8 cellular contexts compared by ENCODE assay signal in the genomic region with DNA sequence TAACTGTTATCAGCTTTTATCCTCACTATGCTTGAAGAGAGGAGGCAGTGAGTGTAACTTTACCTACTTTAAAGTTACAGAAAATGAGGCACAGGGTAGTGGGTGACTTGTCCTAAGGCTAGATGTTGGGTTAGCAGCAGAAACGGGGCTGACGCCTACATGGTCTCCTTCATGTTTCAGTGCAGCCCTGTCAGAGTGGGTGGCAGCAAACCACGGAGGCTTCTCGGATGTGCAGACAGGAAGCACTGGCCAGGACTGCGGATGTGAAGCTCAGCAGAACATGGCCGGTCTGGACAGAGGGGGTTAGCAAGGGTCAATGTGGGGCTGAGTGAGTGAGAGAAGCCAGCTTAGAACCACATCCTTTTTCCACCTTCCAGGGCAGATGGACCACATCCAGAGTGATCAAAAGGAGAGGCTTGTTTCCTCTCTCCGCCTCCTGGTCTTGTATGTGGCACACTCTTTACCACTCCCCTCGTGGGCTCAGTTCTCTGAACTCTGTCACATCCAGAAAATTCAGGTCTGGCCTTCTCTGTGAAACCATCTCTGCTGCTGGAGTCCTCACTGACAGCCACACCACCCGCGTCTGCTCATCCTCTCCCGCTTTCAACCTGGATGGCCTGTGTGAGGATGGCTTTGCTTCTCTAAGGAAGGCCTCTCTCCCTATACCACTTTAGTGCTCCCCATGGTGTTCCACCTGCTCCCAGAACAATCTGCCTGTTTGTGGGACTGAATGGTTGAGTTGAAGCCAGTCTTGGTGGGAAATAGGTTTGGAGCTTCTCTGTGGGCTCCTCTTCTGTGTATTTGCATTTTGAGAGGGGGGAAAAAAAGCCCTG. TPM values are rescaled to one million over a fixed set of nuclear protein-coding genes. Genes with fewer than 3 reads are reported as not detected.
DNase-seq lines count a peak whose midpoint lies in the region; ATAC-seq and TF ChIP-seq lines count a peak whose summit lies in the region.

No MANE protein-coding gene starts in this region.

- H3K27ac ChIP-seq in OCI-LY7 (ENCODE audit: low read depth, low read length, poor library complexity, severe bottlenecking) (peak overlapping the region; percentile 49), right atrium auricular region (no peak overlapping the region)

- CTCF ChIA-PET in OCI-LY7 (lab: Charles Lee; ENCODE audit: unreplicated experiment) = no interaction called here

- peaks cover 43% of the 10 kb centered on the region for H4K20me1 ChIP-seq in OCI-LY7 (ENCODE audit: insufficient read depth, low read length)

- peak; percentile 82 for DNase-seq in GM12864 (ENCODE audit: low read depth)
- peak; percentile 72 for DNase-seq in OCI-LY7 (ENCODE audit: low spot score)
- peak; percentile 66 for DNase-seq in activated gamma-delta T cell treated with anti-CD3 and anti-CD28 coated beads, Interleukin-2, amount 50 U/mL, for 16 hours (ENCODE audit: low read depth)
- peak; percentile 74 for DNase-seq in right atrium auricular region (ENCODE audit: low spot score)
- peak; percentile 72 for DNase-seq in stimulated activated CD4-positive, alpha-beta T cell treated with anti-CD3 and anti-CD28 coated beads, Interleukin-2, amount 100 ng/mL, for 4 hours (ENCODE audit: low read depth)
- no peak for DNase-seq in hepatic stellate cell (ENCODE audit: low spot score)
- no peak for DNase-seq in MG63

- BruUV-seq in OCI-LY7 (replicated peaks; lab: Mats Ljungman, UMichigan) = no TSS peak

- H3K4me3 ChIP-seq in GM12864 (ENCODE audit: low read depth, low read length) (peak overlapping the region; percentile 2; the same call in 1 of the 2 replicates), OCI-LY7 (ENCODE audit: low read depth, low read length, poor library complexity, severe bottlenecking) (peak overlapping the region; percentile 40), right atrium auricular region (no peak overlapping the region), MG63 (no peak overlapping the region)

- H3K4me2 ChIP-seq in OCI-LY7 (ENCODE audit: low read length) = peak overlapping the region; percentile 72

- no peak overlapping the region for H2AFZ ChIP-seq in OCI-LY7 (ENCODE audit: low read length)

- peaks cover 100% of the 10 kb centered on the region for H3K79me2 ChIP-seq in OCI-LY7 (ENCODE audit: insufficient read depth, low read depth, low read length)

- POLR2A ChIA-PET in OCI-LY7 (lab: Charles Lee) = interaction anchor here (1.0 to 2.2 kb wide), 4 partner anchors 11 to 23 kb away, joined by 3 to 7 read pairs (median 4); a partner anchor contains a TSS

- no peaks in the 10 kb centered on the region for H3K9me2 ChIP-seq in OCI-LY7 (ENCODE audit: insufficient read depth, low read length)

- H3K36me3 ChIP-seq in OCI-LY7 (ENCODE audit: insufficient read depth, low read length) (peaks cover 28% of the 10 kb centered on the region; the same call in 1 of the 2 replicates), right atrium auricular region (no peaks in the 10 kb centered on the region), MG63 (no peaks in the 10 kb centered on the region)

- no peaks in the 10 kb centered on the region for H3K9me3 ChIP-seq in OCI-LY7 (ENCODE audit: low read length)
- no peaks in the 10 kb centered on the region for H3K9me3 ChIP-seq in right atrium auricular region
- H3K9me3 ChIP-seq in MG63 = no peaks in the 10 kb centered on the region

- intact Hi-C loops in OCI-LY7 (cut with micrococcal nuclease; ENCODE audit: unreplicated experiment) = no loop called here

- H3K4me1 ChIP-seq in OCI-LY7 (ENCODE audit: insufficient read depth, low read length, poor library complexity, severe bottlenecking) (peaks cover 98% of the 10 kb centered on the region), right atrium auricular region (peaks cover 0 to 89% of the 10 kb centered on the region in 2 donors)

- ATAC-seq in HG02588 (IDR thresholded peaks at IDR 0.05; ENCODE audit: unreplicated experiment) = peak; percentile 88

- TF ChIP-seq CTCF in GM12864 (IDR thresholded peaks at IDR 0.05; ENCODE audit: low read depth, low read length, missing control alignments) (no peak), OCI-LY7 (conservative IDR thresholded peaks at IDR 0.05; ENCODE audit: low read length) (no peak), right atrium auricular region (IDR thresholded peaks at IDR 0.05) (no peak)

- no peaks in the 10 kb centered on the region for H3K27me3 ChIP-seq in right atrium auricular region
- H3K27me3 ChIP-seq in MG63 = no peaks in the 10 kb centered on the region

RNA-seq across cellular contexts. Expression of a gene that starts 14.1 kb away (rescaled TPM):
- 19.3 and 23.1 TPM in 2 replicates for total RNA-seq in OCI-LY7 (2014; rRNA removed; shearing (Covaris generic))
- total RNA-seq in OCI-LY7 (2022) = 40.9 and 43.6 TPM in 2 replicates
- total RNA-seq in right atrium auricular region = 10 to 100 TPM; 19.2 to 24.7 TPM
- 1.9 and 3.1 TPM in 2 replicates for total RNA-seq in MG63 (2014; rRNA removed; shearing (Covaris generic); ENCODE audit: low replicate concordance)

RNA-seq across cellular contexts. Expression of a gene that starts 50.8 kb away (rescaled TPM):
- not detected in 2 replicates for total RNA-seq in OCI-LY7 (2014; rRNA removed; shearing (Covaris generic))
- total RNA-seq in OCI-LY7 (2022) = not detected in 2 replicates
- not detected for total RNA-seq in right atrium auricular region
- total RNA-seq in MG63 (2014; rRNA removed; shearing (Covaris generic); ENCODE audit: low replicate concordance) = not detected in 2 replicates

Comparison
In these comparisons a context has a peak if more than half of its experiments do, and no peak if none do; other contexts are left out.
1. DNase-seq: peak in GM12864 (single experiment), OCI-LY7 (single experiment), activated gamma-delta T cell treated with anti-CD3 and anti-CD28 coated beads, Interleukin-2, amount 50 U/mL, for 16 hours (single experiment), right atrium auricular region (single experiment) and stimulated activated CD4-positive, alpha-beta T cell treated with anti-CD3 and anti-CD28 coated beads, Interleukin-2, amount 100 ng/mL, for 4 hours (single experiment); none in hepatic stellate cell (single experiment) and MG63 (single experiment).
2. H3K4me3 ChIP-seq: peak in GM12864 (single experiment) and OCI-LY7 (single experiment); none in right atrium auricular region (0 of 2) and MG63 (single experiment).